ENCODE assay signal across 1 cellular context in genomic region chr20:34084227-34084923, GRCh38.
TF ChIP-seq lines count a peak whose summit lies in the region.

No MANE protein-coding gene starts in this region.

TF ChIP-seq in HEK293, 187 proteins besides CTCF, POLR2A, EP300 and RAD21 (continued from another document):
- TF ChIP-seq ZNF449 (tag by site-specific recombination; IDR thresholded peaks at IDR 0.05): peak; percentile 75
